In the genomic region with DNA sequence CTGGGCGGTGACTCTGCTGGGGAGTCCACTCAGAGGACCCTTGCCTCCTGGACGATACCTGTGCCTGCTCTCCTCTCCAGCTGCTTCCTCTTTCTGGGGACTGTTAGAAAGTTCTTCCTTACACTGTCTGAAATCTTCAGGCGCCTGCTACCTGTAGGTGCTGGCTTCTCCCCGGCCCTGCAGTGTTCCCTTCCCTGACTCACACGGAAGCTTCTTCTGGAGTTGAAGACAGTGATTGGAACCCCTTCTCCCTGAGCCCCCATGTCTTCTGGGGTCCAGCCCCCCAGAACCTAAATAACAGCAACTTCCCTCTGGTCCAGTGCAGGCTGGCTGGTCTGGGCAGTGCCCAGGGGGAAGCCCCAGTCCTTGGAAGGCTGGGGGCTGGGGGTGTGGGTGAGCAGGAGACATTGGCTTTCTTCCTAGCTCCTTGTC, we compare ENCODE assay signal across 8 cellular contexts. TPM values are rescaled to one million over a fixed set of nuclear protein-coding genes. Genes with fewer than 3 reads are reported as not detected.
DNase-seq lines count a peak whose midpoint lies in the region; TF ChIP-seq lines count a peak whose summit lies in the region.

No MANE protein-coding gene starts in this region.

- intact Hi-C loops in tibial artery (cut with DNase I; ENCODE audit: low total_unique reads): loop anchor here (5.0 kb wide), 1 partner anchor 46 kb away; no protein-coding TSS in a partner anchor

- H3K27ac ChIP-seq in Karpas-422 (ENCODE audit: low read length) (no peak overlapping the region), brain microvascular endothelial cell (no peak overlapping the region), liver (ENCODE audit: low read depth in 1 of 2, low read length in 2 of 2) (peak overlapping the region; percentile 19 to 55), tibial artery (peak overlapping the region; percentile 92 to 95)

- in situ Hi-C loops in brain microvascular endothelial cell (cut with HindIII; ENCODE audit: low pct_ligation_motif_present, low sequenced_read_pairs): no loop called here

- H2AFZ ChIP-seq in Karpas-422 (ENCODE audit: low read length): no peak overlapping the region; the same call in 1 of the 2 replicates

- H3K27me3 Mint-ChIP-seq in activated T-cell treated with anti-CD3 and anti-CD28 coated beads, Interleukin-2, amount 50 U/mL, for 24 hours: peaks cover 19% of the 10 kb centered on the region

- H3K4me1 Mint-ChIP-seq in activated T-cell treated with anti-CD3 and anti-CD28 coated beads, Interleukin-2, amount 50 U/mL, for 24 hours (ENCODE audit: low read depth): peaks cover 18% of the 10 kb centered on the region

- peak overlapping the region; percentile 59 for H3K4me3 Mint-ChIP-seq in activated T-cell treated with anti-CD3 and anti-CD28 coated beads, Interleukin-2, amount 50 U/mL, for 24 hours

- no peaks in the 10 kb centered on the region for H3K9me3 ChIP-seq in Karpas-422 (ENCODE audit: low read length)
- no peaks in the 10 kb centered on the region for H3K9me3 ChIP-seq in liver (ENCODE audit: control insufficient read depth in 4 of 4, low read length in 3 of 4)
- H3K9me3 ChIP-seq in tibial artery: no peaks in the 10 kb centered on the region

- H3K4me3 ChIP-seq in Karpas-422 (ENCODE audit: low read length) (peak overlapping the region; percentile 82), brain microvascular endothelial cell (ENCODE audit: low read depth, low read length) (peak overlapping the region; percentile 85), liver (ENCODE audit: low read depth in 1 of 3, low read length in 3 of 3) (peak overlapping the region; percentile 37 to 69 (median 68)), tibial artery (peak overlapping the region; percentile 84 to 91)

- DNase-seq in activated T-cell treated with anti-CD3 and anti-CD28 coated beads, Interleukin-2, amount 50 U/mL, for 24 hours: no peak
- DNase-seq in activated T-cell treated with anti-CD3 and anti-CD28 coated beads, Interleukin-2, amount 50 U/mL, for 48 hours: no peak
- DNase-seq in Karpas-422: peak; percentile 65
- no peak for DNase-seq in brain microvascular endothelial cell
- DNase-seq in tibial artery: no peak
- no peak for DNase-seq in central memory CD4-positive, alpha-beta T cell
- no peak for DNase-seq in HCEC 1CT

- no peaks in the 10 kb centered on the region for H3K79me2 ChIP-seq in Karpas-422 (ENCODE audit: low read length)

- TF ChIP-seq RAD21 in liver (IDR thresholded peaks at IDR 0.05): no peak

- H4K20me1 ChIP-seq in Karpas-422 (ENCODE audit: insufficient read depth, low read depth, low read length): no peaks in the 10 kb centered on the region

- peak overlapping the region; percentile 94 for H3K4me2 ChIP-seq in Karpas-422 (ENCODE audit: low read depth, low read length, poor library complexity, severe bottlenecking)

- no peaks in the 10 kb centered on the region for H3K9me2 ChIP-seq in Karpas-422 (replicated peaks; ENCODE audit: insufficient read depth, low read length)

- peak overlapping the region; percentile 63 for H3K9ac ChIP-seq in Karpas-422 (ENCODE audit: low read length)
- no peak overlapping the region for H3K9ac ChIP-seq in liver (ENCODE audit: low read depth in 1 of 2, low read length in 2 of 2)

- H3K36me3 Mint-ChIP-seq in activated T-cell treated with anti-CD3 and anti-CD28 coated beads, Interleukin-2, amount 50 U/mL, for 24 hours (ENCODE audit: low read depth): no peaks in the 10 kb centered on the region

- H3K27ac Mint-ChIP-seq in activated T-cell treated with anti-CD3 and anti-CD28 coated beads, Interleukin-2, amount 50 U/mL, for 24 hours: no peak overlapping the region

- no peaks in the 10 kb centered on the region for H3K36me3 ChIP-seq in Karpas-422 (ENCODE audit: insufficient read depth, low read length)
- no peaks in the 10 kb centered on the region for H3K36me3 ChIP-seq in brain microvascular endothelial cell (replicated peaks)
- H3K36me3 ChIP-seq in liver (ENCODE audit: control insufficient read depth in 4 of 4, insufficient read depth in 3 of 4, low read depth in 1 of 4, low read length in 3 of 4): no peaks in the 10 kb centered on the region
- no peaks in the 10 kb centered on the region for H3K36me3 ChIP-seq in tibial artery

- TF ChIP-seq CTCF in brain microvascular endothelial cell (IDR thresholded peaks at IDR 0.05; ENCODE audit: low read depth, low read length, missing control alignments) (no peak), liver (IDR thresholded peaks at IDR 0.05; ENCODE audit: low read depth, low read length, missing input control) (no peak), tibial artery (IDR thresholded peaks at IDR 0.05) (no peak)

- WGBS in liver: 37% methylated on average over 5 of the region's 5 CpGs

- no peaks in the 10 kb centered on the region for H3K9me3 Mint-ChIP-seq in activated T-cell treated with anti-CD3 and anti-CD28 coated beads, Interleukin-2, amount 50 U/mL, for 24 hours

- H3K4me1 ChIP-seq in Karpas-422 (ENCODE audit: low read length) (peaks cover 35% of the 10 kb centered on the region), liver (ENCODE audit: control insufficient read depth in 4 of 4, insufficient read depth in 4 of 4, low read length in 3 of 4) (peaks cover 0 to 12% (median 9%) of the 10 kb centered on the region in 4 donors), tibial artery (peaks cover 0 to 52% (median 45%) of the 10 kb centered on the region in 4 donors)

- H3K27me3 ChIP-seq in Karpas-422 (ENCODE audit: low read length): no peaks in the 10 kb centered on the region
- H3K27me3 ChIP-seq in brain microvascular endothelial cell (replicated peaks): no peaks in the 10 kb centered on the region
- H3K27me3 ChIP-seq in liver (ENCODE audit: control insufficient read depth in 4 of 4, insufficient read depth in 4 of 4, low read length in 3 of 4): no peaks in the 10 kb centered on the region
- H3K27me3 ChIP-seq in tibial artery: no peaks in the 10 kb centered on the region

TF ChIP-seq in liver, 16 proteins besides CTCF, POLR2A, EP300 and RAD21:
- TF ChIP-seq HNF4G (IDR thresholded peaks at IDR 0.05) (no peak), TAF1 (conservative IDR thresholded peaks at IDR 0.05) (no peak), YY1 (IDR thresholded peaks at IDR 0.05) (no peak), GABPA (IDR thresholded peaks at IDR 0.05 in 1 of 2, conservative IDR thresholded peaks at IDR 0.05 in 1 of 2) (no peak), EGR1 (IDR thresholded peaks at IDR 0.05; ENCODE audit: low read depth in 2 of 2) (no peak), HNF4A (conservative IDR thresholded peaks at IDR 0.05) (no peak), RXRA (IDR thresholded peaks at IDR 0.05) (no peak), SP1 (IDR thresholded peaks at IDR 0.05) (no peak), FOXA1 (IDR thresholded peaks at IDR 0.05) (no peak), NR2F2 (IDR thresholded peaks at IDR 0.05) (no peak), FOXA2 (IDR thresholded peaks at IDR 0.05) (no peak), JUND (IDR thresholded peaks at IDR 0.05) (no peak)
- TF ChIP-seq, protein P1, sequence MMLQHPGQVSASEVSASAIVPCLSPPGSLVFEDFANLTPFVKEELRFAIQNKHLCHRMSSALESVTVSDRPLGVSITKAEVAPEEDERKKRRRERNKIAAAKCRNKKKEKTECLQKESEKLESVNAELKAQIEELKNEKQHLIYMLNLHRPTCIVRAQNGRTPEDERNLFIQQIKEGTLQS (IDR thresholded peaks at IDR 0.05): no peak
- TF ChIP-seq, protein P2, sequence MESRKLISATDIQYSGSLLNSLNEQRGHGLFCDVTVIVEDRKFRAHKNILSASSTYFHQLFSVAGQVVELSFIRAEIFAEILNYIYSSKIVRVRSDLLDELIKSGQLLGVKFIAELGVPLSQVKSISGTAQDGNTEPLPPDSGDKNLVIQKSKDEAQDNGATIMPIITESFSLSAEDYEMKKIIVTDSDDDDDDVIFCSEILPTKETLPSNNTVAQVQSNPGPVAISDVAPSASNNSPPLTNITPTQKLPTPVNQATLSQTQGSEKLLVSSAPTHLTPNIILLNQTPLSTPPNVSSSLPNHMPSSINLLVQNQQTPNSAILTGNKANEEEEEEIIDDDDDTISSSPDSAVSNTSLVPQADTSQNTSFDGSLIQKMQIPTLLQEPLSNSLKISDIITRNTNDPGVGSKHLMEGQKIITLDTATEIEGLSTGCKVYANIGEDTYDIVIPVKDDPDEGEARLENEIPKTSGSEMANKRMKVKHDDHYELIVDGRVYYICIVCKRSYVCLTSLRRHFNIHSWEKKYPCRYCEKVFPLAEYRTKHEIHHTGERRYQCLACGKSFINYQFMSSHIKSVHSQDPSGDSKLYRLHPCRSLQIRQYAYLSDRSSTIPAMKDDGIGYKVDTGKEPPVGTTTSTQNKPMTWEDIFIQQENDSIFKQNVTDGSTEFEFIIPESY (IDR thresholded peaks at IDR 0.05): no peak
- TF ChIP-seq, protein P3, sequence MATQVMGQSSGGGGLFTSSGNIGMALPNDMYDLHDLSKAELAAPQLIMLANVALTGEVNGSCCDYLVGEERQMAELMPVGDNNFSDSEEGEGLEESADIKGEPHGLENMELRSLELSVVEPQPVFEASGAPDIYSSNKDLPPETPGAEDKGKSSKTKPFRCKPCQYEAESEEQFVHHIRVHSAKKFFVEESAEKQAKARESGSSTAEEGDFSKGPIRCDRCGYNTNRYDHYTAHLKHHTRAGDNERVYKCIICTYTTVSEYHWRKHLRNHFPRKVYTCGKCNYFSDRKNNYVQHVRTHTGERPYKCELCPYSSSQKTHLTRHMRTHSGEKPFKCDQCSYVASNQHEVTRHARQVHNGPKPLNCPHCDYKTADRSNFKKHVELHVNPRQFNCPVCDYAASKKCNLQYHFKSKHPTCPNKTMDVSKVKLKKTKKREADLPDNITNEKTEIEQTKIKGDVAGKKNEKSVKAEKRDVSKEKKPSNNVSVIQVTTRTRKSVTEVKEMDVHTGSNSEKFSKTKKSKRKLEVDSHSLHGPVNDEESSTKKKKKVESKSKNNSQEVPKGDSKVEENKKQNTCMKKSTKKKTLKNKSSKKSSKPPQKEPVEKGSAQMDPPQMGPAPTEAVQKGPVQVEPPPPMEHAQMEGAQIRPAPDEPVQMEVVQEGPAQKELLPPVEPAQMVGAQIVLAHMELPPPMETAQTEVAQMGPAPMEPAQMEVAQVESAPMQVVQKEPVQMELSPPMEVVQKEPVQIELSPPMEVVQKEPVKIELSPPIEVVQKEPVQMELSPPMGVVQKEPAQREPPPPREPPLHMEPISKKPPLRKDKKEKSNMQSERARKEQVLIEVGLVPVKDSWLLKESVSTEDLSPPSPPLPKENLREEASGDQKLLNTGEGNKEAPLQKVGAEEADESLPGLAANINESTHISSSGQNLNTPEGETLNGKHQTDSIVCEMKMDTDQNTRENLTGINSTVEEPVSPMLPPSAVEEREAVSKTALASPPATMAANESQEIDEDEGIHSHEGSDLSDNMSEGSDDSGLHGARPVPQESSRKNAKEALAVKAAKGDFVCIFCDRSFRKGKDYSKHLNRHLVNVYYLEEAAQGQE (IDR thresholded peaks at IDR 0.05): no peak
- TF ChIP-seq, protein P4, sequence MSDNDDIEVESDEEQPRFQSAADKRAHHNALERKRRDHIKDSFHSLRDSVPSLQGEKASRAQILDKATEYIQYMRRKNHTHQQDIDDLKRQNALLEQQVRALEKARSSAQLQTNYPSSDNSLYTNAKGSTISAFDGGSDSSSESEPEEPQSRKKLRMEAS (IDR thresholded peaks at IDR 0.05): no peak

RNA-seq across cellular contexts. Expression of a gene that starts 0.7 kb away (rescaled TPM):
- 33.7 and 36.7 TPM in 2 replicates for total RNA-seq in Karpas-422 (2014; rRNA removed; shearing (Covaris generic); ENCODE audit: low replicate concordance)
- 100 to 1,000 TPM in 1 of 2 donors, 10 to 100 TPM in 1; 63.2 to 402 TPM for total RNA-seq in liver
- polyA plus RNA-seq in liver: 10 to 100 TPM; 18.8 to 40.0 TPM

Comparison
In these comparisons a context has a peak if more than half of its experiments do, and no peak if none do; other contexts are left out.
1. H3K27ac ChIP-seq: peak in liver (2 of 2) and tibial artery (2 of 2); none in Karpas-422 (single experiment) and brain microvascular endothelial cell (single experiment).
2. Peak in every context shown above with its lines, with median percentiles within 50 percentile points of each other: H3K4me3 ChIP-seq.